In genomic region chr11:73862971-73863370, GRCh38 we compare ENCODE assay signal across 25 cellular contexts.
"Had no signal": no experiment of that assay in that cellular context is flagged by ENCODE, and none has a peak within 500 bp of the region (broad histone marks: within the 10 kb centered on the region; RNA-seq: fewer than 3 reads in every experiment).

No MANE protein-coding gene starts in this region.

- H3K9me3 ChIP-seq: body of pancreas, colonic mucosa, ovary, prostate gland, sigmoid colon, upper lobe of left lung, vagina had no signal

- H3K4me3 ChIP-seq: body of pancreas, colonic mucosa, hepatocyte, ovary, prostate gland, sigmoid colon, upper lobe of left lung, vagina had no signal

- H3K27me3 ChIP-seq: body of pancreas, colonic mucosa, hepatocyte, ovary, sigmoid colon, upper lobe of left lung, vagina had no signal

- H3K4me1 ChIP-seq: body of pancreas, colonic mucosa, prostate gland had no signal

- DNase-seq: activated CD4-positive, alpha-beta T cell treated with anti-CD3 and anti-CD28 coated beads for 36 hours; activated CD4-positive, CD25-positive, alpha-beta regulatory T cell; activated CD8-positive, alpha-beta memory T cell treated with anti-CD3 and anti-CD28 coated beads, Interleukin-2, amount 10 ng/mL, durations not matched to agents 7 days and 5 days; activated CD8-positive, alpha-beta T cell treated with anti-CD3 and anti-CD28 coated beads, Interleukin-2, amount 10 ng/mL, durations not matched to agents 7 days and 5 days; activated T-cell treated with anti-CD3 and anti-CD28 coated beads, Interleukin-2, amount 50 U/mL, for 48 hours; aorta; body of pancreas; colonic mucosa; effector CD8-positive, alpha-beta T cell; glutamatergic neuron; kidney; naive B cell; ovary; retina; sigmoid colon; small intestine; stimulated activated CD4-positive, alpha-beta T cell treated with anti-CD3 and anti-CD28 coated beads, Interleukin-4, amount 100 ng/mL, for 4 hours; stimulated activated CD8-positive, alpha-beta memory T cell treated with anti-CD3 and anti-CD28 coated beads, Interleukin-4, amount 100 ng/mL, for 48 hours; stimulated activated naive CD8-positive, alpha-beta T cell treated with anti-CD3 and anti-CD28 coated beads, Interleukin-15, amount 100 ng/mL, for 72 hours; substantia nigra; upper lobe of left lung had no signal

- ATAC-seq: activated CD4-positive, alpha-beta T cell treated with anti-CD3 and anti-CD28 coated beads for 36 hours; activated CD8-positive, alpha-beta memory T cell treated with anti-CD3 and anti-CD28 coated beads, Interleukin-2, amount 10 ng/mL, durations not matched to agents 7 days and 5 days; activated CD8-positive, alpha-beta T cell treated with anti-CD3 and anti-CD28 coated beads, Interleukin-2, amount 10 ng/mL, durations not matched to agents 7 days and 5 days; body of pancreas; stimulated activated memory B cell treated with anti-CD40 and anti-IgM and Interleukin-4, amounts not matched to agents 10 μg/mL and 1 μg/mL and 100 μg/mL, for 72 hours; stimulated activated naive CD8-positive, alpha-beta T cell treated with anti-CD3 and anti-CD28 coated beads, Interleukin-15, amount 100 ng/mL, for 72 hours had no signal

- H3K27ac ChIP-seq: body of pancreas, colonic mucosa, hepatocyte, ovary, prostate gland, sigmoid colon, upper lobe of left lung, vagina had no signal

- H3K36me3 ChIP-seq: colonic mucosa, ovary, prostate gland, vagina had no signal
